In the genomic region with DNA sequence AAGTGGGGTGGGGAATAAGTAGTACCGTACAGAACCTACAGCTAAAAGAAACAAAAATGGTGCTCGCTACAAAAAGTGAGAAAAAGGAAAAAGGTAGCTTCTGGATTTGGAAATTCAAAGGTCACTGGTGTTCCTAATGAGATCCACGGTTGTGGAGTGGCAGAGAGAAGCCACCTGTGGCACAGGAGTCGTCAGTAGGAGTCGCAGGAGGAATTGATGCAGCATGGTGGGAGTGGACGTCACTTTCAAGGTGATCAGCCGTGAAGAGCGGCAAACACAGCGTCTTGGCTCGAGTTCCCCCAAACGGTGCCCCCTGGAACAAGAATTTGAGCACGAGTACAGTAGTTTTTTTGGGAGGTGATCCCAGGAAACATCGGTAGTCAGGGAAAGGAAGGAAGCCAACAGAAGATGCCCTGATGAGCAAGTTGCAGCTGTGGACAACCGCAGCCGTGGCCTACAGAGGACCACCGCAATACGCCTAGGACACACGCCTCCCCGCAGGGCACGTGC, we compare ENCODE assay signal across 8 cellular contexts. TPM values are rescaled to one million over a fixed set of nuclear protein-coding genes. Genes with fewer than 3 reads are reported as not detected.
A peak's percentile ranks its signal among the peaks of the same experiment; 100 is the strongest.
DNase-seq lines count a peak whose midpoint lies in the region; ATAC-seq and TF ChIP-seq lines count a peak whose summit lies in the region.

No MANE protein-coding gene starts in this region.

- peaks cover 13% of the 10 kb centered on the region for H3K4me1 Mint-ChIP-seq in WTC11

- 15 to 22% (median 19%) methylated on average over 17 to 20 of the region's 20 CpGs for WGBS in heart left ventricle, 4 donors
- 22 to 25% methylated on average over 9 to 13 of the region's 20 CpGs for WGBS in esophagus squamous epithelium, 2 donors

- H3K27ac ChIP-seq in heart left ventricle, result peak overlapping the region in 10 of 12 donors; percentile 81 to 92 (median 88)
- H3K27ac ChIP-seq in esophagus squamous epithelium, result peak overlapping the region; percentile 91 to 95 (median 94)
- H3K27ac ChIP-seq in gastrocnemius medialis, result peak overlapping the region in 3 of 4 donors; percentile 89 to 94 (median 91)

- H3K27me3 Mint-ChIP-seq in WTC11 (ENCODE audit: low read depth), result peaks cover 22% of the 10 kb centered on the region

- H3K36me3 Mint-ChIP-seq in WTC11, result peaks cover 11% of the 10 kb centered on the region; the same call in 1 of the 2 replicates

- H3K27me3 ChIP-seq in heart left ventricle (no peaks in the 10 kb centered on the region), esophagus squamous epithelium (no peaks in the 10 kb centered on the region), gastrocnemius medialis (no peaks in the 10 kb centered on the region)

- in situ Hi-C loops in gastrocnemius medialis (cut with MboI; ENCODE audit: low sequenced_read_pairs in 4 of 4), result loop anchor here in 3 of 4 donors (5.0 to 25.0 kb wide), 3 partner anchors 102 to 218 kb away; a partner anchor contains a TSS

- no peak for TF ChIP-seq CTCF in heart left ventricle (IDR thresholded peaks at IDR 0.05)
- no peak for TF ChIP-seq CTCF in WTC11 (IDR thresholded peaks at IDR 0.05)
- TF ChIP-seq CTCF in esophagus squamous epithelium (IDR thresholded peaks at IDR 0.05), result no peak
- no peak for TF ChIP-seq CTCF in gastrocnemius medialis (IDR thresholded peaks at IDR 0.05 in 4 of 5, conservative IDR thresholded peaks at IDR 0.05 in 1 of 5)

- H3K4me3 ChIP-seq in heart left ventricle (peak overlapping the region in 10 of 12 donors; percentile 62 to 95 (median 78)), esophagus squamous epithelium (peak overlapping the region; percentile 80 to 91 (median 88)), gastrocnemius medialis (peak overlapping the region; percentile 70 to 99 (median 90))

- POLR2A ChIA-PET in WTC11 (lab: Charles Lee), result no interaction called here

- peaks cover 0 to 27% (median 19%) of the 10 kb centered on the region in 12 donors for H3K4me1 ChIP-seq in heart left ventricle
- peaks cover 10 to 33% (median 15%) of the 10 kb centered on the region in 3 donors for H3K4me1 ChIP-seq in esophagus squamous epithelium
- H3K4me1 ChIP-seq in gastrocnemius medialis, result peaks cover 16 to 18% of the 10 kb centered on the region in 2 donors

- intact Hi-C loops in heart left ventricle (cut with DNase I) (loop anchor here in 9 of 10 donors (1.0 to 10.0 kb wide), 8 partner anchors 62 to 104 kb away; a partner anchor contains a TSS), Right ventricle myocardium inferior (cut with DNase I) (loop anchor here (1.0 to 5.0 kb wide), 2 partner anchors 62 to 102 kb away; a partner anchor contains a TSS), esophagus squamous epithelium (cut with DNase I) (no loop called here), gastrocnemius medialis (cut with DNase I; ENCODE audit: low total_unique reads) (loop anchor here (1.0 to 5.0 kb wide), 3 partner anchors 62 to 203 kb away; a partner anchor contains a TSS)

- DNase-seq in heart left ventricle (no peak), Right ventricle myocardium inferior (ENCODE audit: missing footprints) (no peak), WTC11 (ENCODE audit: low spot score) (no peak), esophagus squamous epithelium (lab: John Stamatoyannopoulos, UW) (no peak), gastrocnemius medialis (no peak), left lobe of liver (ENCODE audit: low spot score) (no peak)

- no peaks in the 10 kb centered on the region for H3K9me3 Mint-ChIP-seq in WTC11

- H3K27ac Mint-ChIP-seq in WTC11, result no peak overlapping the region

- peak overlapping the region; percentile 90 for H3K4me3 Mint-ChIP-seq in WTC11

- H3K36me3 ChIP-seq in heart left ventricle (peaks cover 0 to under 1% (median 0%) of the 10 kb centered on the region in 9 donors), esophagus squamous epithelium (no peaks in the 10 kb centered on the region), gastrocnemius medialis (no peaks in the 10 kb centered on the region)

- CTCF ChIA-PET in WTC11 (lab: Charles Lee), result interaction anchor here (0.9 to 1.0 kb wide), 4 partner anchors 12 to 220 kb away, joined by 3 read pairs; no protein-coding TSS in a partner anchor

- H3K9me3 ChIP-seq in heart left ventricle, result no peaks in the 10 kb centered on the region
- H3K9me3 ChIP-seq in esophagus squamous epithelium, result no peaks in the 10 kb centered on the region
- H3K9me3 ChIP-seq in gastrocnemius medialis, result no peaks in the 10 kb centered on the region

- TF ChIP-seq POLR2A in heart left ventricle (IDR thresholded peaks at IDR 0.05), result no peak
- TF ChIP-seq POLR2A in esophagus squamous epithelium (IDR thresholded peaks at IDR 0.05), result no peak
- TF ChIP-seq POLR2A in gastrocnemius medialis (IDR thresholded peaks at IDR 0.05), result no peak

- ATAC-seq in heart left ventricle (no peak), Right ventricle myocardium inferior (no peak), WTC11 (no peak), gastrocnemius medialis (no peak), GM21825 (IDR thresholded peaks at IDR 0.05; ENCODE audit: unreplicated experiment) (no peak), left lobe of liver (no peak), HG03095 (IDR thresholded peaks at IDR 0.05; ENCODE audit: unreplicated experiment) (no peak)

TF ChIP-seq in WTC11, 78 proteins besides CTCF, POLR2A, EP300 and RAD21 (continues in another document):
- TF ChIP-seq, protein P1, sequence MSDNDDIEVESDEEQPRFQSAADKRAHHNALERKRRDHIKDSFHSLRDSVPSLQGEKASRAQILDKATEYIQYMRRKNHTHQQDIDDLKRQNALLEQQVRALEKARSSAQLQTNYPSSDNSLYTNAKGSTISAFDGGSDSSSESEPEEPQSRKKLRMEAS (CRISPR knock-in tag; IDR thresholded peaks at IDR 0.05), result no peak
- TF ChIP-seq ZBTB21 (CRISPR knock-in tag; IDR thresholded peaks at IDR 0.05; ENCODE audit: borderline replicate concordance) (no peak), NFATC4 (CRISPR knock-in tag; IDR thresholded peaks at IDR 0.05) (no peak), JAZF1 (CRISPR knock-in tag; IDR thresholded peaks at IDR 0.05) (no peak), FOXK1 (CRISPR knock-in tag; IDR thresholded peaks at IDR 0.05) (no peak), SOX15 (CRISPR knock-in tag; IDR thresholded peaks at IDR 0.05) (no peak)
- TF ChIP-seq, protein P2, sequence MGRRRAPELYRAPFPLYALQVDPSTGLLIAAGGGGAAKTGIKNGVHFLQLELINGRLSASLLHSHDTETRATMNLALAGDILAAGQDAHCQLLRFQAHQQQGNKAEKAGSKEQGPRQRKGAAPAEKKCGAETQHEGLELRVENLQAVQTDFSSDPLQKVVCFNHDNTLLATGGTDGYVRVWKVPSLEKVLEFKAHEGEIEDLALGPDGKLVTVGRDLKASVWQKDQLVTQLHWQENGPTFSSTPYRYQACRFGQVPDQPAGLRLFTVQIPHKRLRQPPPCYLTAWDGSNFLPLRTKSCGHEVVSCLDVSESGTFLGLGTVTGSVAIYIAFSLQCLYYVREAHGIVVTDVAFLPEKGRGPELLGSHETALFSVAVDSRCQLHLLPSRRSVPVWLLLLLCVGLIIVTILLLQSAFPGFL (CRISPR knock-in tag; IDR thresholded peaks at IDR 0.05; ENCODE audit: borderline replicate concordance), result no peak
- TF ChIP-seq, protein P3, sequence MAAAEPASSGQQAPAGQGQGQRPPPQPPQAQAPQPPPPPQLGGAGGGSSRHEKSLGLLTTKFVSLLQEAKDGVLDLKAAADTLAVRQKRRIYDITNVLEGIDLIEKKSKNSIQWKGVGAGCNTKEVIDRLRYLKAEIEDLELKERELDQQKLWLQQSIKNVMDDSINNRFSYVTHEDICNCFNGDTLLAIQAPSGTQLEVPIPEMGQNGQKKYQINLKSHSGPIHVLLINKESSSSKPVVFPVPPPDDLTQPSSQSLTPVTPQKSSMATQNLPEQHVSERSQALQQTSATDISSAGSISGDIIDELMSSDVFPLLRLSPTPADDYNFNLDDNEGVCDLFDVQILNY (CRISPR knock-in tag; IDR thresholded peaks at IDR 0.05), result no peak
- TF ChIP-seq, protein P4, sequence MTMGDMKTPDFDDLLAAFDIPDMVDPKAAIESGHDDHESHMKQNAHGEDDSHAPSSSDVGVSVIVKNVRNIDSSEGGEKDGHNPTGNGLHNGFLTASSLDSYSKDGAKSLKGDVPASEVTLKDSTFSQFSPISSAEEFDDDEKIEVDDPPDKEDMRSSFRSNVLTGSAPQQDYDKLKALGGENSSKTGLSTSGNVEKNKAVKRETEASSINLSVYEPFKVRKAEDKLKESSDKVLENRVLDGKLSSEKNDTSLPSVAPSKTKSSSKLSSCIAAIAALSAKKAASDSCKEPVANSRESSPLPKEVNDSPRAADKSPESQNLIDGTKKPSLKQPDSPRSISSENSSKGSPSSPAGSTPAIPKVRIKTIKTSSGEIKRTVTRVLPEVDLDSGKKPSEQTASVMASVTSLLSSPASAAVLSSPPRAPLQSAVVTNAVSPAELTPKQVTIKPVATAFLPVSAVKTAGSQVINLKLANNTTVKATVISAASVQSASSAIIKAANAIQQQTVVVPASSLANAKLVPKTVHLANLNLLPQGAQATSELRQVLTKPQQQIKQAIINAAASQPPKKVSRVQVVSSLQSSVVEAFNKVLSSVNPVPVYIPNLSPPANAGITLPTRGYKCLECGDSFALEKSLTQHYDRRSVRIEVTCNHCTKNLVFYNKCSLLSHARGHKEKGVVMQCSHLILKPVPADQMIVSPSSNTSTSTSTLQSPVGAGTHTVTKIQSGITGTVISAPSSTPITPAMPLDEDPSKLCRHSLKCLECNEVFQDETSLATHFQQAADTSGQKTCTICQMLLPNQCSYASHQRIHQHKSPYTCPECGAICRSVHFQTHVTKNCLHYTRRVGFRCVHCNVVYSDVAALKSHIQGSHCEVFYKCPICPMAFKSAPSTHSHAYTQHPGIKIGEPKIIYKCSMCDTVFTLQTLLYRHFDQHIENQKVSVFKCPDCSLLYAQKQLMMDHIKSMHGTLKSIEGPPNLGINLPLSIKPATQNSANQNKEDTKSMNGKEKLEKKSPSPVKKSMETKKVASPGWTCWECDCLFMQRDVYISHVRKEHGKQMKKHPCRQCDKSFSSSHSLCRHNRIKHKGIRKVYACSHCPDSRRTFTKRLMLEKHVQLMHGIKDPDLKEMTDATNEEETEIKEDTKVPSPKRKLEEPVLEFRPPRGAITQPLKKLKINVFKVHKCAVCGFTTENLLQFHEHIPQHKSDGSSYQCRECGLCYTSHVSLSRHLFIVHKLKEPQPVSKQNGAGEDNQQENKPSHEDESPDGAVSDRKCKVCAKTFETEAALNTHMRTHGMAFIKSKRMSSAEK (CRISPR knock-in tag; IDR thresholded peaks at IDR 0.05; ENCODE audit: borderline replicate concordance), result no peak

RNA-seq across cellular contexts. Expression of a gene that starts 1.4 kb away (rescaled TPM):
- 10 to 100 TPM; 25.2 to 55.3 (median 46.6) TPM for total RNA-seq in heart left ventricle
- 10 to 100 TPM; 13.0 to 29.0 TPM for polyA plus RNA-seq in heart left ventricle
- 52.0 TPM for total RNA-seq in Right ventricle myocardium inferior
- 39.9 to 44.2 TPM (median 42.4 TPM) in 3 replicates for total RNA-seq in WTC11 (2021)
- total RNA-seq in esophagus squamous epithelium, result 10 to 100 TPM; 11.6 to 24.2 (median 21.4) TPM
- 10 to 100 TPM; 33.0 to 61.0 (median 46.5) TPM for total RNA-seq in gastrocnemius medialis
- 16.4 TPM for total RNA-seq in left lobe of liver

RNA-seq across cellular contexts. Expression of a gene that starts 47.1 kb away (rescaled TPM):
- 1 to 10 TPM; 4.2 to 9.0 (median 7.0) TPM for total RNA-seq in heart left ventricle
- polyA plus RNA-seq in heart left ventricle, result 1 to 10 TPM; 1.4 to 2.0 TPM
- 4.8 TPM for total RNA-seq in Right ventricle myocardium inferior
- total RNA-seq in WTC11 (2021), result 8.3 to 8.9 TPM (median 8.3 TPM) in 3 replicates
- 10 to 100 TPM in 1 of 4 donors, 1 to 10 TPM in 3; 3.5 to 17.7 (median 6.6) TPM for total RNA-seq in esophagus squamous epithelium
- total RNA-seq in gastrocnemius medialis, result 10 to 100 TPM in 1 of 4 donors, 1 to 10 TPM in 3; 3.8 to 11.2 (median 8.1) TPM
- 6.7 TPM for total RNA-seq in left lobe of liver
